ENCODE assay signal across 11 cellular contexts in the genomic region with DNA sequence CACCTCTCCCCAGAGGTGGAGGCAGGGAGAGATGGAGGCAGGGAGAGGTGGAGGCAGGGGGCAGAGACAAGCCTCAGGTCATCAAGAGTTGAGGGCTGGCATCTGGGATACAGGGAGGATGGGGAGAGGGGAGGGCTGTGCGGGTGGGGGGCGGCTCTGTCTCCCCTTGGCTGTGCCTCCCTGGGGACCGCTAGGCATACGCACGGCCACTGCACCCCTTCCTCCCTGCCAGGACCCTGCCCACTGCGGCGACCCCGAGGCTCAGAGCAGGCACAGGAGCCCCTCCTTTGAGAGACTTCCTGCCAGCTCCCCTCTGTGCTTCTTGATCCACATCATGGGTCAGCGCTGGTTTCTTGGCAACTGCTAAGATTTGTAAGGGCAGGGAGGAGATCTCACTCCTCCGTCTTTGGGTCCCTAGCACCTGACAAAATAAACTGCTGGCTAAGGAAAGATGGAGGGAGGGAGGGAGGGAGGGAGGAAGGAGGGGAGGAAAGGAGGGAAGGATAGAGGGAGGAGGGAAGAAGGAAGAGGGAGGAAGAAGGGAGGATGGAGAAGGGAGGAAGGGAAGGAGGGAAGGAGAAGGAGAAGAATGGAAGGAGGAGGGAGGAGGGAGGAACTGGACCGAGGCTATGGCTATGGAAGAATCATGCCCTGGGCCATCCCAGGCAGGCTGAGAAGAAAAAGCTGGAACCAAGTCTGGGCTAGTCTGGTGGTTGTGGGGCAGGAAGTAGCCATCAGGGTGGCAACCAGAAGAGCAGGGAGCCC. TPM values are rescaled to one million over a fixed set of nuclear protein-coding genes. Genes with fewer than 3 reads are reported as not detected.
DNase-seq lines count a peak whose midpoint lies in the region; ATAC-seq, FAIRE-seq and TF ChIP-seq lines count a peak whose summit lies in the region.
"Had no signal": no experiment of that assay in that cellular context is flagged by ENCODE, and none has a peak within 500 bp of the region (broad histone marks: within the 10 kb centered on the region; RNA-seq: fewer than 3 reads in every experiment).

No MANE protein-coding gene starts in this region.

- no peaks in the 10 kb centered on the region for H3K36me3 Mint-ChIP-seq in immature natural killer cell

- no peak overlapping the region for H3K4me2 ChIP-seq in K562 (ENCODE audit: insufficient read depth, low read length)

- no peak for ATAC-seq in K562
- no peak for ATAC-seq in GM18517 (IDR thresholded peaks at IDR 0.05; ENCODE audit: unreplicated experiment)
- no peak for ATAC-seq in HG03565 (IDR thresholded peaks at IDR 0.05; ENCODE audit: unreplicated experiment)

- no peak for TF ChIP-seq CTCF in K562 (IDR thresholded peaks at IDR 0.05 in 2 of 3, conservative IDR thresholded peaks at IDR 0.05 in 1 of 3; ENCODE audit: insufficient read depth in 2 of 3, low read depth in 1 of 3, low read length in 3 of 3)

- TF ChIP-seq POLR2A in K562 (conservative IDR thresholded peaks at IDR 0.05) = no peak

- peaks cover 15 to 63% of the 10 kb centered on the region in 2 experiments; a peak in 4 of 5 replicates for H3K27me3 ChIP-seq in K562 (ENCODE audit: control insufficient read depth in 2 of 2, insufficient read depth in 2 of 2, low read length in 2 of 2)

- BruUV-seq in K562 (replicated peaks; lab: Mats Ljungman, UMichigan) = no TSS peak

- no peak overlapping the region for H3K27ac ChIP-seq in K562 (ENCODE audit: extremely low read depth, low read depth, low read length)

- peak; percentile 86 for DNase-seq in LHCN-M2 (ENCODE audit: low read depth)
- DNase-seq in K562 (ENCODE audit: extremely low read depth in 1 of 4, low spot score in 3 of 4) = no peak
- no peak for DNase-seq in immature natural killer cell
- DNase-seq in smooth muscle cell of the brain vasculature (ENCODE audit: low read depth, low spot score) = peak; percentile 76
- DNase-seq in iPS-NIHi7 (ENCODE audit: extremely low spot score) = no peak
- DNase-seq in NAMALWA (ENCODE audit: low spot score) = no peak
- DNase-seq: central memory CD4-positive, alpha-beta T cell; NCI-H345; T-helper 9 cell had no signal

- H3K9me1 ChIP-seq in K562 (ENCODE audit: control insufficient read depth, insufficient read depth, low read length) = no peaks in the 10 kb centered on the region

- H3K27me3 Mint-ChIP-seq in immature natural killer cell (ENCODE audit: low read depth in 3 of 3) = peaks cover 2 to 12% (median 12%) of the 10 kb centered on the region in 3 donors

- no peak overlapping the region for H3K4me3 ChIP-seq in K562

- in situ Hi-C loops in K562 (cut with MboI) = loop anchor here (10.0 kb wide), 1 partner anchor 132 kb away; no protein-coding TSS in a partner anchor

- POLR2A ChIA-PET in K562 (lab: Yijun Ruan, JAX) = no interaction called here

- H3K9me3 ChIP-seq in K562 (replicated peaks; ENCODE audit: control insufficient read depth, insufficient read depth, low read depth, low read length) = no peaks in the 10 kb centered on the region

- no peaks in the 10 kb centered on the region for H3K9me3 Mint-ChIP-seq in immature natural killer cell

- WGBS in K562 (ENCODE audit: insufficient coverage, low coverage, missing lambda C conversion rate) = 0% methylated on average over 5 of the region's 11 CpGs

- H3K4me3 Mint-ChIP-seq in immature natural killer cell = peak overlapping the region in 3 of 5 donors; percentile 27 to 59 (median 53)

- H3K4me1 Mint-ChIP-seq in immature natural killer cell = peaks cover 51 to 72% of the 10 kb centered on the region in 2 donors

- no peak for TF ChIP-seq RAD21 in K562 (CRISPR knock-in tag; conservative IDR thresholded peaks at IDR 0.05 in 1 of 2, IDR thresholded peaks at IDR 0.05 in 1 of 2)

- FAIRE-seq in K562 (lab: Jason Lieb, UNC) = no peak

- peaks cover 0 to 44% of the 10 kb centered on the region in 2 experiments; a peak in 2 of 5 replicates for H3K4me1 ChIP-seq in K562 (replicated peaks in 1 of 2; ENCODE audit: control insufficient read depth in 2 of 2, insufficient read depth in 2 of 2, low read length in 2 of 2)

- CTCF ChIA-PET in K562 (lab: Yijun Ruan, JAX; ENCODE audit: low intra/inter-chr PET ratio) = interaction anchor here (0.6 kb wide), 1 partner anchor 139 kb away, joined by 3 read pairs; no protein-coding TSS in a partner anchor

- H3K9ac ChIP-seq in K562 (ENCODE audit: insufficient read depth in 1 of 2, low read depth in 2 of 2, low read length in 2 of 2) = no peak overlapping the region

- no peaks in the 10 kb centered on the region for H3K79me2 ChIP-seq in K562 (ENCODE audit: control insufficient read depth, insufficient read depth, low read length)

- no peak for TF ChIP-seq EP300 in K562 (IDR thresholded peaks at IDR 0.05; ENCODE audit: low read length)

- H3K36me3 ChIP-seq in K562 (ENCODE audit: control insufficient read depth, insufficient read depth, low read length) = no peaks in the 10 kb centered on the region

- no peak overlapping the region for H2AFZ ChIP-seq in K562 (ENCODE audit: low read depth, low read length)

- intact Hi-C loops in K562 (cut with micrococcal nuclease) = no loop called here

- H4K20me1 ChIP-seq in K562 (replicated peaks; ENCODE audit: control insufficient read depth, insufficient read depth, low read length) = 0 out of 2 replicates have a peak, but pooled peaks cover 5% of the 10 kb centered on the region

- H3K27ac Mint-ChIP-seq in immature natural killer cell = peak overlapping the region; percentile 49 to 89 (median 79)

RNA-seq across cellular contexts. Expression of gene PRR33, which starts 18.5 kb away (rescaled TPM):
- under 0.01 TPM in 1 of 2 replicates, not detected in the other for total RNA-seq in LHCN-M2 (2014; rRNA removed)
- polyA plus RNA-seq in LHCN-M2 (2012) = 1.5 TPM
- total RNA-seq in K562 (2011; cell fraction: chromatin; rRNA removed; ENCODE audit: low replicate concordance) = not detected in 2 replicates
- total RNA-seq in K562 (2011; cell fraction: nucleolus; rRNA removed) = not detected in 2 replicates
- not detected in 2 replicates for total RNA-seq in K562 (2011; cell fraction: nucleoplasm; rRNA removed)
- total RNA-seq in K562 (2014; rRNA removed) = not detected in 2 replicates
- total RNA-seq in K562 (2014; rRNA removed; fragmentation: Illumina TruSeq; extraction: Trizol) = not detected in 2 replicates
- not detected in 2 replicates for total RNA-seq in K562 (2015; rRNA removed; fragmentation: Illumina TruSeq; extraction: Trizol)
- not detected in 2 replicates for total RNA-seq in K562 (2021)
- polyA plus RNA-seq in K562 (2011; rRNA removed) = not detected in 2 replicates
- not detected in 2 replicates for polyA plus RNA-seq in K562 (2011; cell fraction: cytosol; rRNA removed)
- not detected in 2 replicates for polyA plus RNA-seq in K562 (2011; cell fraction: nucleus; rRNA removed)
- polyA plus RNA-seq in K562 (2012) = not detected in 2 replicates
- not detected in 2 replicates for polyA plus RNA-seq in K562 (2014; fragmentation: Illumina TruSeq; extraction: Trizol)
- not detected for polyA plus RNA-seq in K562 (2014; fragmentation: Nextera tagmentation; extraction: Ambion mirVana)
- polyA plus RNA-seq in K562 (2014; rRNA removed) = not detected in 2 replicates
- not detected in 2 replicates for polyA minus RNA-seq in K562 (2011; rRNA and poly(A)+ RNA removed)
- not detected in 2 replicates for polyA minus RNA-seq in K562 (2011; cell fraction: cytosol; rRNA and poly(A)+ RNA removed)
- polyA minus RNA-seq in K562 (2011; cell fraction: nucleus; rRNA and poly(A)+ RNA removed) = not detected in 2 replicates
- under 1 TPM in 1 of 3 donors, not detected in 2; 0.35 TPM for polyA plus RNA-seq in immature natural killer cell

RNA-seq across cellular contexts. Expression of gene LSP1, which starts 20.3 kb away (rescaled TPM):
- total RNA-seq in LHCN-M2 (2014; rRNA removed) (311 and 321 TPM in 2 replicates), K562 (2014; rRNA removed) (0.08 and 1.2 TPM in 2 replicates), K562 (2014; rRNA removed; fragmentation: Illumina TruSeq; extraction: Trizol) (not detected in 2 replicates), K562 (2015; rRNA removed; fragmentation: Illumina TruSeq; extraction: Trizol) (0.65 TPM in 1 of 2 replicates, not detected in the other), K562 (2021) (0.73 and 1.1 TPM in 2 replicates)
- polyA plus RNA-seq in LHCN-M2 (2012) = 84.6 TPM
- 0.23 TPM in 1 of 2 replicates, not detected in the other for total RNA-seq in K562 (2011; cell fraction: chromatin; rRNA removed; ENCODE audit: low replicate concordance)
- not detected in 2 replicates for total RNA-seq in K562 (2011; cell fraction: nucleolus; rRNA removed)
- total RNA-seq in K562 (2011; cell fraction: nucleoplasm; rRNA removed) = not detected in 2 replicates
- polyA plus RNA-seq in K562 (2011; rRNA removed) (0.28 and 0.45 TPM in 2 replicates), K562 (2014; fragmentation: Illumina TruSeq; extraction: Trizol) (2.9 TPM in 1 of 2 replicates, not detected in the other), K562 (2014; fragmentation: Nextera tagmentation; extraction: Ambion mirVana) (under 1 TPM in 1 of 2 experiments, not detected in 1; 0.38 TPM), K562 (2014; rRNA removed) (0.08 TPM in 1 of 2 replicates, not detected in the other), immature natural killer cell (100 to 1,000 TPM; 437 to 767 (median 593) TPM)
- polyA plus RNA-seq in K562 (2011; cell fraction: cytosol; rRNA removed) = 0.28 and 0.37 TPM in 2 replicates
- 0.26 and 0.60 TPM in 2 replicates for polyA plus RNA-seq in K562 (2011; cell fraction: nucleus; rRNA removed)
- 0.05 and 0.57 TPM in 2 replicates for polyA plus RNA-seq in K562 (2012)
- 0.15 TPM in 1 of 2 replicates, not detected in the other for polyA minus RNA-seq in K562 (2011; rRNA and poly(A)+ RNA removed)
- polyA minus RNA-seq in K562 (2011; cell fraction: cytosol; rRNA and poly(A)+ RNA removed) = not detected in 2 replicates
- polyA minus RNA-seq in K562 (2011; cell fraction: nucleus; rRNA and poly(A)+ RNA removed) = 0.11 TPM in 1 of 2 replicates, not detected in the other

RNA-seq across cellular contexts. Expression of gene TNNI2, which starts 34.4 kb away (rescaled TPM):
- total RNA-seq in LHCN-M2 (2014; rRNA removed) (0.29 TPM in 1 of 2 replicates, not detected in the other), K562 (2014; rRNA removed) (not detected in 2 replicates), K562 (2014; rRNA removed; fragmentation: Illumina TruSeq; extraction: Trizol) (not detected in 2 replicates), K562 (2015; rRNA removed; fragmentation: Illumina TruSeq; extraction: Trizol) (not detected in 2 replicates), K562 (2021) (not detected in 2 replicates)
- polyA plus RNA-seq in LHCN-M2 (2012) = 0.10 TPM
- total RNA-seq in K562 (2011; cell fraction: chromatin; rRNA removed; ENCODE audit: low replicate concordance) = not detected in 2 replicates
- not detected in 2 replicates for total RNA-seq in K562 (2011; cell fraction: nucleolus; rRNA removed)
- not detected in 2 replicates for total RNA-seq in K562 (2011; cell fraction: nucleoplasm; rRNA removed)
- polyA plus RNA-seq in K562 (2011; rRNA removed) (not detected in 2 replicates), K562 (2014; fragmentation: Illumina TruSeq; extraction: Trizol) (not detected in 2 replicates), K562 (2014; fragmentation: Nextera tagmentation; extraction: Ambion mirVana) (not detected), K562 (2014; rRNA removed) (not detected in 2 replicates), immature natural killer cell (1 to 10 TPM in 1 of 3 donors, under 1 TPM in 1, not detected in 1; 0.54 to 2.0 TPM)
- 0.13 TPM in 1 of 2 replicates, not detected in the other for polyA plus RNA-seq in K562 (2011; cell fraction: cytosol; rRNA removed)
- 0.32 TPM in 1 of 2 replicates, not detected in the other for polyA plus RNA-seq in K562 (2011; cell fraction: nucleus; rRNA removed)
- not detected in 2 replicates for polyA plus RNA-seq in K562 (2012)
- not detected in 2 replicates for polyA minus RNA-seq in K562 (2011; rRNA and poly(A)+ RNA removed)
- polyA minus RNA-seq in K562 (2011; cell fraction: cytosol; rRNA and poly(A)+ RNA removed) = not detected in 2 replicates
- polyA minus RNA-seq in K562 (2011; cell fraction: nucleus; rRNA and poly(A)+ RNA removed) = not detected in 2 replicates

RNA-seq across cellular contexts. Expression of gene SYT8, which starts 38.4 kb away (rescaled TPM):
- total RNA-seq in LHCN-M2 (2014; rRNA removed) = 0.13 and 0.17 TPM in 2 replicates
- 0.18 TPM for polyA plus RNA-seq in LHCN-M2 (2012)
- not detected in 2 replicates for total RNA-seq in K562 (2011; cell fraction: chromatin; rRNA removed; ENCODE audit: low replicate concordance)
- total RNA-seq in K562 (2011; cell fraction: nucleolus; rRNA removed) = not detected in 2 replicates
- not detected in 2 replicates for total RNA-seq in K562 (2011; cell fraction: nucleoplasm; rRNA removed)
- total RNA-seq in K562 (2014; rRNA removed) = not detected in 2 replicates
- not detected in 2 replicates for total RNA-seq in K562 (2014; rRNA removed; fragmentation: Illumina TruSeq; extraction: Trizol)
- total RNA-seq in K562 (2015; rRNA removed; fragmentation: Illumina TruSeq; extraction: Trizol) = not detected in 2 replicates
- not detected in 2 replicates for total RNA-seq in K562 (2021)
- not detected in 2 replicates for polyA plus RNA-seq in K562 (2011; rRNA removed)
- polyA plus RNA-seq in K562 (2011; cell fraction: cytosol; rRNA removed) = not detected in 2 replicates
- polyA plus RNA-seq in K562 (2011; cell fraction: nucleus; rRNA removed) = not detected in 2 replicates
- not detected in 2 replicates for polyA plus RNA-seq in K562 (2012)
- polyA plus RNA-seq in K562 (2014; fragmentation: Illumina TruSeq; extraction: Trizol) = not detected in 2 replicates
- not detected for polyA plus RNA-seq in K562 (2014; fragmentation: Nextera tagmentation; extraction: Ambion mirVana)
- polyA plus RNA-seq in K562 (2014; rRNA removed) = not detected in 2 replicates
- polyA minus RNA-seq in K562 (2011; rRNA and poly(A)+ RNA removed) = not detected in 2 replicates
- polyA minus RNA-seq in K562 (2011; cell fraction: cytosol; rRNA and poly(A)+ RNA removed) = not detected in 2 replicates
- not detected in 2 replicates for polyA minus RNA-seq in K562 (2011; cell fraction: nucleus; rRNA and poly(A)+ RNA removed)
- not detected for polyA plus RNA-seq in immature natural killer cell

RNA-seq across cellular contexts. Expression of gene TNNT3, which starts 46.3 kb away (rescaled TPM):
- 1.9 TPM in 1 of 2 replicates, not detected in the other for total RNA-seq in LHCN-M2 (2014; rRNA removed)
- 0.11 TPM for polyA plus RNA-seq in LHCN-M2 (2012)
- not detected in 2 replicates for total RNA-seq in K562 (2011; cell fraction: chromatin; rRNA removed; ENCODE audit: low replicate concordance)
- total RNA-seq in K562 (2011; cell fraction: nucleolus; rRNA removed) = not detected in 2 replicates
- total RNA-seq in K562 (2011; cell fraction: nucleoplasm; rRNA removed) = not detected in 2 replicates
- total RNA-seq in K562 (2014; rRNA removed) = not detected in 2 replicates
- not detected in 2 replicates for total RNA-seq in K562 (2014; rRNA removed; fragmentation: Illumina TruSeq; extraction: Trizol)
- not detected in 2 replicates for total RNA-seq in K562 (2015; rRNA removed; fragmentation: Illumina TruSeq; extraction: Trizol)
- not detected in 2 replicates for total RNA-seq in K562 (2021)
- 0.10 TPM in 1 of 2 replicates, not detected in the other for polyA plus RNA-seq in K562 (2011; rRNA removed)
- polyA plus RNA-seq in K562 (2011; cell fraction: cytosol; rRNA removed) = not detected in 2 replicates
- 0.41 and 0.70 TPM in 2 replicates for polyA plus RNA-seq in K562 (2011; cell fraction: nucleus; rRNA removed)
- not detected in 2 replicates for polyA plus RNA-seq in K562 (2012)
- not detected in 2 replicates for polyA plus RNA-seq in K562 (2014; fragmentation: Illumina TruSeq; extraction: Trizol)
- polyA plus RNA-seq in K562 (2014; fragmentation: Nextera tagmentation; extraction: Ambion mirVana) = not detected
- not detected in 2 replicates for polyA plus RNA-seq in K562 (2014; rRNA removed)
- not detected in 2 replicates for polyA minus RNA-seq in K562 (2011; rRNA and poly(A)+ RNA removed)
- not detected in 2 replicates for polyA minus RNA-seq in K562 (2011; cell fraction: cytosol; rRNA and poly(A)+ RNA removed)
- polyA minus RNA-seq in K562 (2011; cell fraction: nucleus; rRNA and poly(A)+ RNA removed) = not detected in 2 replicates
- polyA plus RNA-seq in immature natural killer cell = not detected

Comparison
In these comparisons a context has a peak if more than half of its experiments do, and no peak if none do; other contexts are left out.
1. DNase-seq: peak in LHCN-M2 (single experiment) and smooth muscle cell of the brain vasculature (single experiment); none in K562 (0 of 4), immature natural killer cell (0 of 3), iPS-NIHi7 (single experiment) and NAMALWA (single experiment).
2. RNA of gene LSP1, which starts 20.3 kb away (total RNA-seq): 311 to 321 TPM in LHCN-M2; 0.08 to 1.2 TPM in K562; every median in the first group is over 100 times any median in the second.